8 cellular contexts compared by ENCODE assay signal in genomic region chr10:61943699-61944444, GRCh38. TPM values are rescaled to one million over a fixed set of nuclear protein-coding genes. Genes with fewer than 3 reads are reported as not detected.
A peak's percentile ranks its signal among the peaks of the same experiment; 100 is the strongest.
DNase-seq lines count a peak whose midpoint lies in the region; ATAC-seq, FAIRE-seq and TF ChIP-seq lines count a peak whose summit lies in the region.

No MANE protein-coding gene starts in this region.

- ATAC-seq in GM19395 (IDR thresholded peaks at IDR 0.05; ENCODE audit: unreplicated experiment) = peak; percentile 60

- H3K36me3 ChIP-seq in astrocyte (ENCODE audit: insufficient read depth, low read length) (peaks cover 8% of the 10 kb centered on the region), kidney epithelial cell (ENCODE audit: control insufficient read depth, insufficient read depth, low read length) (no peaks in the 10 kb centered on the region), thyroid gland (no peaks in the 10 kb centered on the region)

- no peaks in the 10 kb centered on the region for H4K20me1 ChIP-seq in astrocyte (ENCODE audit: insufficient read depth, low read length)

- no peak overlapping the region for H3K4me3 ChIP-seq in astrocyte (ENCODE audit: insufficient read depth, low read depth, low read length)
- H3K4me3 ChIP-seq in kidney epithelial cell (ENCODE audit: low read depth, low read length) = no peak overlapping the region
- no peak overlapping the region for H3K4me3 ChIP-seq in thyroid gland (replicated peaks in 1 of 3)

- intact Hi-C loops in thyroid gland (cut with DNase I) = no loop called here

- H3K4me1 ChIP-seq in astrocyte (ENCODE audit: insufficient read depth, low read length) (peaks cover 34% of the 10 kb centered on the region), thyroid gland (peaks cover 0 to 22% of the 10 kb centered on the region in 2 donors)

- H3K4me2 ChIP-seq in astrocyte (ENCODE audit: low read length) = peak overlapping the region; percentile 65

- no peak for TF ChIP-seq POLR2A in thyroid gland (IDR thresholded peaks at IDR 0.05)

- H3K27me3 Mint-ChIP-seq in astrocyte (ENCODE audit: low read depth, unreplicated experiment) = no peaks in the 10 kb centered on the region

- peak; percentile 40 for DNase-seq in Ammon's horn (ENCODE audit: low spot score)
- peak; percentile 81 for DNase-seq in HT-29 (ENCODE audit: low spot score)
- peak; percentile 68 for DNase-seq in astrocyte (ENCODE audit: low read depth)
- DNase-seq in kidney epithelial cell (ENCODE audit: low read depth) = no peak
- DNase-seq in thyroid gland = no peak
- DNase-seq in KG1 (lab: John Stamatoyannopoulos, UW) = no peak
- no peak for DNase-seq in GF-D8 (lab: John Stamatoyannopoulos, UW)

- TF ChIP-seq CTCF in astrocyte (IDR thresholded peaks at IDR 0.05; ENCODE audit: insufficient read depth, low read depth, low read length) (peak; percentile 19), kidney epithelial cell (IDR thresholded peaks at IDR 0.05; ENCODE audit: insufficient read depth, low read length, poor library complexity, severe bottlenecking) (peak; percentile 8), thyroid gland (IDR thresholded peaks at IDR 0.05) (peak in 1 of 6 experiments; percentile 24)

- H3K27ac ChIP-seq in astrocyte (ENCODE audit: low read depth, low read length) (peak overlapping the region; percentile 67), thyroid gland (peak overlapping the region in 2 of 3 donors; percentile 32 to 43)

- H3K36me3 Mint-ChIP-seq in astrocyte (ENCODE audit: low read depth, unreplicated experiment) = peaks cover 13% of the 10 kb centered on the region

- peaks cover 23% of the 10 kb centered on the region for H3K79me2 ChIP-seq in astrocyte (ENCODE audit: insufficient read depth, low read length)

- H2AFZ ChIP-seq in astrocyte (ENCODE audit: low read depth, low read length) = no peak overlapping the region

- no peak overlapping the region for H3K4me3 Mint-ChIP-seq in astrocyte (ENCODE audit: unreplicated experiment)

- peaks cover 31% of the 10 kb centered on the region for H3K4me1 Mint-ChIP-seq in astrocyte (ENCODE audit: low read depth, unreplicated experiment)

- H3K9me3 ChIP-seq in astrocyte (ENCODE audit: insufficient read depth, low read depth, low read length) (no peaks in the 10 kb centered on the region), thyroid gland (no peaks in the 10 kb centered on the region)

- no peak for FAIRE-seq in astrocyte (lab: Jason Lieb, UNC)

- H3K9ac ChIP-seq in astrocyte (ENCODE audit: low read length) = no peak overlapping the region

- H3K9me3 Mint-ChIP-seq in astrocyte (ENCODE audit: unreplicated experiment) = no peaks in the 10 kb centered on the region

- H3K27me3 ChIP-seq in astrocyte (ENCODE audit: insufficient read depth, low read length) (no peaks in the 10 kb centered on the region), kidney epithelial cell (ENCODE audit: control insufficient read depth, insufficient read depth, low read length) (no peaks in the 10 kb centered on the region), thyroid gland (no peaks in the 10 kb centered on the region)

- peak overlapping the region; percentile 75 for H3K27ac Mint-ChIP-seq in astrocyte (ENCODE audit: unreplicated experiment)

RNA-seq across cellular contexts. Expression of gene ARID5B, which starts 42.4 kb away (rescaled TPM):
- 16.9 and 18.9 TPM in 2 replicates for total RNA-seq in HT-29 (2014; rRNA removed; shearing (Covaris generic))
- total RNA-seq in astrocyte (64.6 and 66.0 TPM in 2 replicates), kidney epithelial cell (11.6 and 12.0 TPM in 2 replicates), thyroid gland (10 to 100 TPM in 3 of 4 donors, 1 to 10 TPM in 1; 7.6 to 36.3 (median 21.2) TPM)

Comparison
In these comparisons a context has a peak if more than half of its experiments do, and no peak if none do; other contexts are left out.
1. DNase-seq: peak in Ammon's horn (single experiment), HT-29 (single experiment) and astrocyte (single experiment); none in kidney epithelial cell (single experiment), thyroid gland (0 of 2), KG1 (single experiment) and GF-D8 (single experiment).